Comparison of ENCODE assay signal across 8 cellular contexts in genomic region chr1:23799255-23799569, GRCh38. TPM values are rescaled to one million over a fixed set of nuclear protein-coding genes. Genes with fewer than 3 reads are reported as not detected.
DNase-seq lines count a peak whose midpoint lies in the region; ATAC-seq and TF ChIP-seq lines count a peak whose summit lies in the region.

No MANE protein-coding gene starts in this region.

- no peaks in the 10 kb centered on the region for H3K36me3 Mint-ChIP-seq in T-helper 17 cell (ENCODE audit: low read depth)

- no peaks in the 10 kb centered on the region for H3K9me3 ChIP-seq in GM23248 (ENCODE audit: low read depth)
- H3K9me3 ChIP-seq in T-helper 17 cell (ENCODE audit: control insufficient read depth, low read length, poor library complexity, severe bottlenecking) = no peaks in the 10 kb centered on the region

- peaks cover 4% of the 10 kb centered on the region; the same call in 1 of the 2 replicates for H3F3A ChIP-seq in GM23248 (ENCODE audit: insufficient read depth)

- H3K27me3 ChIP-seq in GM23248 (replicated peaks; ENCODE audit: insufficient read depth) = no peaks in the 10 kb centered on the region

- H3K9ac ChIP-seq in GM23248 = peak overlapping the region; percentile 82; the same call in 1 of the 2 replicates

- no peaks in the 10 kb centered on the region for H3K9me2 ChIP-seq in GM23248 (ENCODE audit: insufficient read depth)

- no peaks in the 10 kb centered on the region for H3K79me2 ChIP-seq in GM23248 (ENCODE audit: insufficient read depth)

- 0 out of 2 replicates have a peak overlapping the region, but pooled peaks have one; percentile 90 for H2AFZ ChIP-seq in GM23248

- H3K4me3 Mint-ChIP-seq in T-helper 17 cell = peak overlapping the region; percentile 93

- H3K4me1 ChIP-seq in GM23248 (ENCODE audit: insufficient read depth) = peaks cover 7% of the 10 kb centered on the region; the same call in 1 of the 2 replicates

- in situ Hi-C loops in GM23248 (cut with MboI) = no loop called here

- TF ChIP-seq CTCF in fibroblast of the aortic adventitia (IDR thresholded peaks at IDR 0.05; ENCODE audit: insufficient read depth, low read length) = no peak

- H4K20me1 ChIP-seq in GM23248 (ENCODE audit: insufficient read depth) = no peaks in the 10 kb centered on the region

- H3K4me1 Mint-ChIP-seq in T-helper 17 cell = peaks cover 16% of the 10 kb centered on the region

- ATAC-seq in T-helper 17 cell (no peak), GM21786 (IDR thresholded peaks at IDR 0.05; ENCODE audit: unreplicated experiment) (no peak), GM18498 (IDR thresholded peaks at IDR 0.05; ENCODE audit: unreplicated experiment) (no peak)

- no peaks in the 10 kb centered on the region; the same call in 1 of the 2 replicates for H3K36me3 ChIP-seq in GM23248 (ENCODE audit: low read depth)

- no peak for DNase-seq in GM23248
- DNase-seq in T-helper 17 cell = no peak
- no peak for DNase-seq in fibroblast of the aortic adventitia (ENCODE audit: low read depth)
- DNase-seq in skeletal muscle cell (ENCODE audit: low read depth) = no peak
- no peak for DNase-seq in SW 1271 (lab: John Stamatoyannopoulos, UW)
- DNase-seq in occipital lobe (lab: John Stamatoyannopoulos, UW) = no peak

- peak overlapping the region; percentile 88 for H3K4me2 ChIP-seq in GM23248 (ENCODE audit: unreplicated experiment)

- no peaks in the 10 kb centered on the region for H3K27me3 Mint-ChIP-seq in T-helper 17 cell

- H3K27ac Mint-ChIP-seq in T-helper 17 cell = peak overlapping the region; percentile 92

- H3K4me3 ChIP-seq in GM23248 (peak overlapping the region; percentile 84; the same call in 1 of the 2 replicates), fibroblast of the aortic adventitia (ENCODE audit: low read depth, low read length) (peak overlapping the region; percentile 84), skeletal muscle cell (ENCODE audit: low read depth, low read length) (peak overlapping the region; percentile 86)

- 97 to 100% methylated on average over 7 of the region's 7 CpGs for WGBS in GM23248 (ENCODE audit: low coverage in 1 of 2, low lambda C conversion rate in 2 of 2, missing lambda C conversion rate in 2 of 2), 2 experiments

- no peak overlapping the region; the same call in 1 of the 2 replicates for H3K27ac ChIP-seq in GM23248

RNA-seq across cellular contexts. Expression of gene GALE, which starts 1.3 kb away (rescaled TPM):
- total RNA-seq in GM23248 (2014; rRNA removed; shearing (Covaris generic)) = 16.2 and 20.9 TPM in 2 replicates
- polyA plus RNA-seq in GM23248 (2016; fragmentation: Nextera tagmentation; extraction: Ambion mirVana) = 20.5 and 23.5 TPM in 2 replicates
- 1 to 10 TPM; 9.1 to 9.5 TPM for total RNA-seq in T-helper 17 cell
- total RNA-seq in fibroblast of the aortic adventitia (ENCODE audit: low replicate concordance) = 5.0 and 16.7 TPM in 2 replicates
- total RNA-seq in occipital lobe = 20.0 TPM

RNA-seq across cellular contexts. Expression of gene LYPLA2, which starts 8.3 kb away (rescaled TPM):
- 48.1 and 58.4 TPM in 2 replicates for total RNA-seq in GM23248 (2014; rRNA removed; shearing (Covaris generic))
- polyA plus RNA-seq in GM23248 (2016; fragmentation: Nextera tagmentation; extraction: Ambion mirVana) = 46.3 and 48.2 TPM in 2 replicates
- total RNA-seq in T-helper 17 cell (10 to 100 TPM; 52.1 to 57.1 TPM), fibroblast of the aortic adventitia (ENCODE audit: low replicate concordance) (11.8 and 39.9 TPM in 2 replicates), occipital lobe (20.7 TPM)

RNA-seq across cellular contexts. Expression of gene PITHD1, which starts 21.0 kb away (rescaled TPM):
- total RNA-seq in GM23248 (2014; rRNA removed; shearing (Covaris generic)) = 51.0 and 63.0 TPM in 2 replicates
- polyA plus RNA-seq in GM23248 (2016; fragmentation: Nextera tagmentation; extraction: Ambion mirVana) = 38.4 and 39.4 TPM in 2 replicates
- total RNA-seq in T-helper 17 cell = 10 to 100 TPM; 67.8 to 80.6 TPM
- total RNA-seq in fibroblast of the aortic adventitia (ENCODE audit: low replicate concordance) = 43.8 and 50.0 TPM in 2 replicates
- 57.9 TPM for total RNA-seq in occipital lobe

RNA-seq across cellular contexts. Expression of gene HMGCL, which starts 26.0 kb away (rescaled TPM):
- 48.1 and 50.8 TPM in 2 replicates for total RNA-seq in GM23248 (2014; rRNA removed; shearing (Covaris generic))
- 46.9 and 49.3 TPM in 2 replicates for polyA plus RNA-seq in GM23248 (2016; fragmentation: Nextera tagmentation; extraction: Ambion mirVana)
- total RNA-seq in T-helper 17 cell (10 to 100 TPM; 13.4 to 16.8 TPM), fibroblast of the aortic adventitia (ENCODE audit: low replicate concordance) (28.4 and 38.1 TPM in 2 replicates), occipital lobe (13.7 TPM)

RNA-seq across cellular contexts. Expression of gene ELOA, which starts 55.9 kb away (rescaled TPM):
- 44.3 and 49.6 TPM in 2 replicates for total RNA-seq in GM23248 (2014; rRNA removed; shearing (Covaris generic))
- 46.4 and 50.1 TPM in 2 replicates for polyA plus RNA-seq in GM23248 (2016; fragmentation: Nextera tagmentation; extraction: Ambion mirVana)
- 10 to 100 TPM; 34.7 to 39.7 TPM for total RNA-seq in T-helper 17 cell
- 33.4 and 41.9 TPM in 2 replicates for total RNA-seq in fibroblast of the aortic adventitia (ENCODE audit: low replicate concordance)
- 23.7 TPM for total RNA-seq in occipital lobe
